In the genomic region with DNA sequence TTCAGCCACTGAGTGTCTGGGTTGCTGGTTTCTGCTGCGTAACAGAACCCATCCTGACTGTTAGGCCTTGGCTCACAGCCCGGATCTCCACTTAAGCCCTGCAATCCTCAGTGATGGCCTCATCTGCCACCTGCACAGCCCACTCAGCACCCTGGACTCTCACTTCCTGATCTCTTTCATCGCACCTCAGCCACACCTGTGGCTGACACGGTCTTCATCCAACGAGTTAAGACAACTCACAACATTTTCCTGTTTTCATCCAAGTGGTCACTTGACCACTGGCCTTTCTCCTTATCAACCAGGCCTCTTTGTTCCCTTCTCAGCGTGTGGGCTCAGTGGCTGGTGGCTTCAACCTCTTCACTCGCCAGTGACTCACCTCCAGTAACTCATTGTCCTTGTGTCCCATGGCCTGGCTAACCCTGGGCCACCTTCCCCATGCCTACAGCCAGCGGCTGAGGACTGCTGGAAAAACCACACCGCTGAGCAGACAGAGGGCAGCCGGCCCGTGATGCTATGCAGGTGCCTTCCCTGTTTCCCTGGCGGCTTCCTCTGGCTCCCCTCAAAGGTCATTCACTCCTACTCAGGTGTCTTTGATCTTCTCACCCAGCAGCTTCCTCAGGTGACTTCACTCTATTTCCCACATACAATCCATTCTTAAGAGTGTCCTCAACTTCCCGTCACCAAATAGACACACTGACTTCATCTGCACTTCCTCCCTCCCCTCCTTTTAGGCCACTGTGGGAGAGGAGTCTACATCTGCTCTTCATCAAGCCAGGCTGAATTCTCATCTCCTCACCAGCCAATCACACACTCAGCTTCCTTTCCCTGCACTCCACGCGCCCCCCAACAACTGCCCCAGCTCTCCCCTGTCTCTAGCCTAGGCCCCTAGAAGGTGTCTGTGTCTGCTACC, we compare ENCODE assay signal across 10 cellular contexts. TPM values are rescaled to one million over a fixed set of nuclear protein-coding genes. Genes with fewer than 3 reads are reported as not detected.
DNase-seq lines count a peak whose midpoint lies in the region; ATAC-seq and TF ChIP-seq lines count a peak whose summit lies in the region.
"Had no signal": no experiment of that assay in that cellular context is flagged by ENCODE, and none has a peak within 500 bp of the region (broad histone marks: within the 10 kb centered on the region; RNA-seq: fewer than 3 reads in every experiment).

No MANE protein-coding gene starts in this region.

- H3K9me3 Mint-ChIP-seq in activated T-helper 17 cell treated with anti-CD3 and anti-CD28 coated beads, Interleukin-2, amount 50 U/mL, for 72 hours, result no peaks in the 10 kb centered on the region

- ATAC-seq in activated T-helper 17 cell treated with anti-CD3 and anti-CD28 coated beads, Interleukin-2, amount 50 U/mL, for 72 hours (replicated peaks), result peak; percentile 20
- ATAC-seq in left lung, result peak; percentile 42

- no peak overlapping the region for H3K27ac ChIP-seq in left lung
- H3K27ac ChIP-seq: neutrophil had no signal

- H3K4me1 ChIP-seq in left lung, result peaks cover 0 to 14% of the 10 kb centered on the region in 2 donors

- no peaks in the 10 kb centered on the region for H3K27me3 Mint-ChIP-seq in activated T-helper 17 cell treated with anti-CD3 and anti-CD28 coated beads, Interleukin-2, amount 50 U/mL, for 72 hours

- TF ChIP-seq CTCF in left lung (IDR thresholded peaks at IDR 0.05), result no peak
- TF ChIP-seq CTCF in GM20000 (IDR thresholded peaks at IDR 0.05; ENCODE audit: extremely low read depth, missing control alignments), result no peak

- DNase-seq in DMS79 (lab: John Stamatoyannopoulos, UW), result peak; percentile 52
- peak; percentile 32 for DNase-seq in NCI-H1092 (lab: John Stamatoyannopoulos, UW)
- peak; percentile 68 to 74 for DNase-seq in left lung
- no peak for DNase-seq in NCI-H2227 (lab: John Stamatoyannopoulos, UW; ENCODE audit: unreplicated experiment)
- DNase-seq in HuH-7.5 (ENCODE audit: low spot score), result no peak
- DNase-seq in GM20000 (ENCODE audit: low spot score), result no peak
- DNase-seq in epidermal melanocyte (ENCODE audit: insufficient read length, low spot score), result no peak

- peaks cover 13% of the 10 kb centered on the region for H3K36me3 Mint-ChIP-seq in activated T-helper 17 cell treated with anti-CD3 and anti-CD28 coated beads, Interleukin-2, amount 50 U/mL, for 72 hours (ENCODE audit: low read depth)

- H3K27me3 ChIP-seq in left lung, result no peaks in the 10 kb centered on the region
- H3K27me3 ChIP-seq: neutrophil had no signal

- H3K4me3 Mint-ChIP-seq in activated T-helper 17 cell treated with anti-CD3 and anti-CD28 coated beads, Interleukin-2, amount 50 U/mL, for 72 hours, result no peak overlapping the region

- peaks cover 9% of the 10 kb centered on the region for H3K4me1 Mint-ChIP-seq in activated T-helper 17 cell treated with anti-CD3 and anti-CD28 coated beads, Interleukin-2, amount 50 U/mL, for 72 hours

- H3K27ac Mint-ChIP-seq in activated T-helper 17 cell treated with anti-CD3 and anti-CD28 coated beads, Interleukin-2, amount 50 U/mL, for 72 hours, result peak overlapping the region; percentile 17

- H3K36me3 ChIP-seq in left lung, result no peaks in the 10 kb centered on the region
- H3K36me3 ChIP-seq: neutrophil had no signal

- H3K9me3 ChIP-seq in left lung, result no peaks in the 10 kb centered on the region
- H3K9me3 ChIP-seq: neutrophil had no signal

- intact Hi-C loops in left lung (cut with DNase I), result no loop called here

- no peak overlapping the region for H3K4me3 ChIP-seq in left lung

RNA-seq across cellular contexts. Expression of a gene that starts 19.9 kb away (rescaled TPM):
- not detected for total RNA-seq in activated T-helper 17 cell treated with anti-CD3 and anti-CD28 coated beads, Interleukin-2, amount 50 U/mL, for 72 hours
- 1 to 10 TPM in 1 of 2 donors, not detected in 1; 4.0 TPM for total RNA-seq in left lung
- total RNA-seq: OCI-LY7 had no signal

Comparison
In these comparisons a context has a peak if more than half of its experiments do, and no peak if none do; other contexts are left out.
1. DNase-seq: peak in DMS79 (single experiment), NCI-H1092 (single experiment) and left lung (2 of 2); none in NCI-H2227 (single experiment), HuH-7.5 (single experiment), GM20000 (single experiment) and epidermal melanocyte (single experiment).